In the genomic region with DNA sequence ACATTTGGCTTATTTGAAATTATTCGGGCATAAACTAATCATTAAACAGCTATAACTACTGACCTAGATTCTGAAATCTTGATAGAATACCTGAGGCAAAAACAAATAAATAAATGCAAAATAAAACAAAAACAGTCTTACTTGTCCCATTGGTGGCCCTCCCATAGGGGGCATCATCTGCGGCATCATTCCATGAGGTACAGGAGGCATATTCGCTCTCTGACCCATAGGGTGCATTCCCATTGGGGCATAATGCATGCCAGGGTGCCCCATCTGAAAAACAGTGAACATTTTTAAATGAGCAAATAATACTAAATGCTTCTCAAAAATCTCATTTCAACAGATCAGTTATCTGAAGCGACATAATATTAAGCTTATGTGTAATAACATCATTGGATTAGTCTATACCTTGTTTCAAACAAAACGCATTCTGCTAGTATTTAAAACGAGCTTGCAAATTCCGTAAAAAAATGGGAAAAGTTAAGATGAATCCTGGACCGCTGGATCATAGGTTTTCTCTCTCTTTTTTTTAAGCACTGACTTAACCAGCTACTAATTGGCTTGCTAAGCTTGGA, we compare ENCODE assay signal across 8 cellular contexts. TPM values are rescaled to one million over a fixed set of nuclear protein-coding genes. Genes with fewer than 3 reads are reported as not detected.
A peak's percentile ranks its signal among the peaks of the same experiment; 100 is the strongest.
DNase-seq lines count a peak whose midpoint lies in the region; ATAC-seq and TF ChIP-seq lines count a peak whose summit lies in the region.

No MANE protein-coding gene starts in this region.

- peaks cover 4% of the 10 kb centered on the region for H3K27me3 Mint-ChIP-seq in activated naive CD8-positive, alpha-beta T cell treated with anti-CD3 and anti-CD28 coated beads for 36 hours

- no peak for TF ChIP-seq EP300 in tibial nerve (IDR thresholded peaks at IDR 0.05)

- H3K4me1 ChIP-seq in tibial nerve: peaks cover 0 to 61% (median 19%) of the 10 kb centered on the region in 4 donors

- H3K27me3 ChIP-seq in kidney epithelial cell (ENCODE audit: control insufficient read depth, insufficient read depth, low read length) (no peaks in the 10 kb centered on the region), tibial nerve (no peaks in the 10 kb centered on the region)

- H3K4me3 Mint-ChIP-seq in activated naive CD8-positive, alpha-beta T cell treated with anti-CD3 and anti-CD28 coated beads for 36 hours: peak overlapping the region; percentile 98

- peaks cover 48% of the 10 kb centered on the region for H3K36me3 Mint-ChIP-seq in activated naive CD8-positive, alpha-beta T cell treated with anti-CD3 and anti-CD28 coated beads for 36 hours

- TF ChIP-seq CTCF in 22Rv1 (IDR thresholded peaks at IDR 0.05) (peak; percentile 20; the same call in 1 of the 2 replicates), NB4 (IDR thresholded peaks at IDR 0.05; ENCODE audit: low read depth, low read length) (peak; percentile 93), kidney epithelial cell (IDR thresholded peaks at IDR 0.05; ENCODE audit: insufficient read depth, low read length, poor library complexity, severe bottlenecking) (peak; percentile 66), tibial nerve (IDR thresholded peaks at IDR 0.05) (peak in 1 of 5 experiments; percentile 13)

- TF ChIP-seq POLR2A in NB4 (IDR thresholded peaks at IDR 0.05; ENCODE audit: extremely low read depth, insufficient read length) (no peak), tibial nerve (IDR thresholded peaks at IDR 0.05) (no peak)

- H3K27ac ChIP-seq in 22Rv1: no peak overlapping the region; the same call in 1 of the 2 replicates
- no peak overlapping the region for H3K27ac ChIP-seq in tibial nerve

- 24 to 30% methylated on average over 8 of the region's 8 CpGs for WGBS in tibial nerve, 2 donors

- H3K4me3 ChIP-seq in NB4 (ENCODE audit: low read depth, low read length) (peak overlapping the region; percentile 96), kidney epithelial cell (ENCODE audit: low read depth, low read length) (peak overlapping the region; percentile 90), tibial nerve (peak overlapping the region in 3 of 4 donors; percentile 81 to 89 (median 88))

- H3K9me3 ChIP-seq in tibial nerve: no peaks in the 10 kb centered on the region

- peaks cover 42% of the 10 kb centered on the region for H3K4me1 Mint-ChIP-seq in activated naive CD8-positive, alpha-beta T cell treated with anti-CD3 and anti-CD28 coated beads for 36 hours

- DNase-seq in DMS 273 (lab: John Stamatoyannopoulos, UW; ENCODE audit: unreplicated experiment) (peak; percentile 86), NB4 (ENCODE audit: low read depth) (peak; percentile 86), kidney epithelial cell (ENCODE audit: low read depth) (no peak), tibial nerve (ENCODE audit: low spot score in 2 of 2) (no peak)
- peak; percentile 40 for DNase-seq in activated naive CD8-positive, alpha-beta T cell treated with anti-CD3 and anti-CD28 coated beads for 36 hours

- no peaks in the 10 kb centered on the region for H3K9me3 Mint-ChIP-seq in activated naive CD8-positive, alpha-beta T cell treated with anti-CD3 and anti-CD28 coated beads for 36 hours

- H3K36me3 ChIP-seq in kidney epithelial cell (ENCODE audit: control insufficient read depth, insufficient read depth, low read length): no peaks in the 10 kb centered on the region
- H3K36me3 ChIP-seq in tibial nerve: peaks cover 0 to 28% (median 7%) of the 10 kb centered on the region in 3 donors

- H3K27ac Mint-ChIP-seq in activated naive CD8-positive, alpha-beta T cell treated with anti-CD3 and anti-CD28 coated beads for 36 hours: peak overlapping the region; percentile 98

- ATAC-seq in GM21619 (IDR thresholded peaks at IDR 0.05; ENCODE audit: unreplicated experiment): no peak
- no peak for ATAC-seq in HG03097 (IDR thresholded peaks at IDR 0.05; ENCODE audit: low FRiP score, unreplicated experiment)

RNA-seq across cellular contexts. Expression of a gene that starts 1.3 kb away (rescaled TPM):
- 100 to 1,000 TPM; 148 to 154 TPM for total RNA-seq in activated naive CD8-positive, alpha-beta T cell treated with anti-CD3 and anti-CD28 coated beads for 36 hours
- 126 and 138 TPM in 2 replicates for total RNA-seq in kidney epithelial cell
- 10 to 100 TPM; 66.4 to 97.7 (median 77.6) TPM for total RNA-seq in tibial nerve

RNA-seq across cellular contexts. Expression of a gene that starts 2.5 kb away (rescaled TPM):
- 10 to 100 TPM; 23.9 to 28.1 TPM for total RNA-seq in activated naive CD8-positive, alpha-beta T cell treated with anti-CD3 and anti-CD28 coated beads for 36 hours
- total RNA-seq in kidney epithelial cell (32.0 and 46.8 TPM in 2 replicates), tibial nerve (10 to 100 TPM; 17.5 to 28.5 (median 23.6) TPM)

Comparison
In these comparisons a context has a peak if more than half of its experiments do, and no peak if none do; other contexts are left out.
1. DNase-seq: peak in DMS 273 (single experiment), NB4 (single experiment) and activated naive CD8-positive, alpha-beta T cell treated with anti-CD3 and anti-CD28 coated beads for 36 hours (single experiment); none in kidney epithelial cell (single experiment) and tibial nerve (0 of 2).
2. Peak in every context shown above with its lines, with median percentiles within 50 percentile points of each other: H3K4me3 ChIP-seq.